In genomic region chr12:113314121-113314529, GRCh38 we compare ENCODE assay signal across 1 cellular context.
TF ChIP-seq lines count a peak whose summit lies in the region.

No MANE protein-coding gene starts in this region.

TF ChIP-seq in K562, 482 proteins besides CTCF, POLR2A, EP300 and RAD21 (continued from another document and continues in another):
- TF ChIP-seq ZNF280B (CRISPR knock-in tag; IDR thresholded peaks at IDR 0.05) (no peak), CBFB (CRISPR knock-in tag; IDR thresholded peaks at IDR 0.05) (no peak), TRIM28 (IDR thresholded peaks at IDR 0.05) (no peak), KDM4B (IDR thresholded peaks at IDR 0.05; ENCODE audit: borderline replicate concordance in 2 of 2, low read depth in 1 of 2) (no peak), DLX4 (CRISPR knock-in tag; IDR thresholded peaks at IDR 0.05) (no peak), LARP7 (IDR thresholded peaks at IDR 0.05) (no peak), MIER1 (IDR thresholded peaks at IDR 0.05; ENCODE audit: low read depth) (no peak), BCOR (IDR thresholded peaks at IDR 0.05) (peak; percentile 96), ZBTB2 (IDR thresholded peaks at IDR 0.05) (no peak), ZNF407 (IDR thresholded peaks at IDR 0.05; ENCODE audit: low read depth) (no peak), SMAD1 (IDR thresholded peaks at IDR 0.05; ENCODE audit: low read depth, low read length, partially characterized antibody) (no peak), ZNF699 (CRISPR knock-in tag; IDR thresholded peaks at IDR 0.05; ENCODE audit: insufficient replicate concordance) (no peak), SPI1 (IDR thresholded peaks at IDR 0.05; ENCODE audit: borderline replicate concordance, low read depth, low read length) (no peak), CTBP1 (IDR thresholded peaks at IDR 0.05; ENCODE audit: borderline replicate concordance) (peak; percentile 70), SP1 (CRISPR knock-in tag; IDR thresholded peaks at IDR 0.05) (0 out of 2 replicates have a peak, but pooled peaks have one; percentile 39), TAF9B (IDR thresholded peaks at IDR 0.05; ENCODE audit: partially characterized antibody) (no peak), PKNOX1 (IDR thresholded peaks at IDR 0.05) (peak; percentile 89), PATZ1 (CRISPR knock-in tag; IDR thresholded peaks at IDR 0.05; ENCODE audit: borderline replicate concordance) (no peak), POLR2B (IDR thresholded peaks at IDR 0.05; ENCODE audit: low read depth, partially characterized antibody) (no peak), CBX1 (IDR thresholded peaks at IDR 0.05; ENCODE audit: low read depth) (0 out of 2 replicates have a peak, but pooled peaks have one; percentile 16), HDAC2 (IDR thresholded peaks at IDR 0.05) (peak; percentile 88), FOXP1 (CRISPR knock-in tag; IDR thresholded peaks at IDR 0.05) (no peak), NEUROD1 (IDR thresholded peaks at IDR 0.05; ENCODE audit: borderline replicate concordance, low read depth, low read length, partially characterized antibody) (peak; percentile 49), ZNF143 (CRISPR knock-in tag; IDR thresholded peaks at IDR 0.05) (no peak), PHF20 (IDR thresholded peaks at IDR 0.05; ENCODE audit: partially characterized antibody) (peak; percentile 38), ZNF766 (CRISPR knock-in tag; conservative IDR thresholded peaks at IDR 0.05) (no peak), BHLHE40 (IDR thresholded peaks at IDR 0.05; ENCODE audit: low read length) (no peak), ZNF551 (CRISPR knock-in tag; IDR thresholded peaks at IDR 0.05) (no peak), NRF1 (conservative IDR thresholded peaks at IDR 0.05 in 1 of 2, IDR thresholded peaks at IDR 0.05 in 1 of 2) (no peak), MGA (IDR thresholded peaks at IDR 0.05) (no peak), MBD2 (IDR thresholded peaks at IDR 0.05; ENCODE audit: borderline replicate concordance, low read depth) (no peak)
